Comparison of ENCODE assay signal across 8 cellular contexts in genomic region chr1:58883888-58884482, GRCh38.
DNase-seq lines count a peak whose midpoint lies in the region; ATAC-seq and TF ChIP-seq lines count a peak whose summit lies in the region.

No MANE protein-coding gene starts in this region.

- no peaks in the 10 kb centered on the region for H4K20me1 ChIP-seq in osteoblast (ENCODE audit: insufficient read depth, low read length)

- peaks cover 61% of the 10 kb centered on the region for H3K4me1 ChIP-seq in osteoblast (ENCODE audit: insufficient read depth, low read length)
- H3K4me1 ChIP-seq in effector memory CD4-positive, alpha-beta T cell (ENCODE audit: control insufficient read depth, insufficient read depth, low read length, poor library complexity, severe bottlenecking), result no peaks in the 10 kb centered on the region

- H3K4me2 ChIP-seq in osteoblast (ENCODE audit: insufficient read depth, low read length), result no peak overlapping the region

- POLR2A ChIA-PET in MCF 10A (lab: Yijun Ruan, JAX), result interaction anchor here (0.8 to 2.3 kb wide), 11 partner anchors 19 to 867 kb away, joined by 3 to 16 read pairs (median 5); partner anchors contain the start of genes FGGY and JUN

- DNase-seq in HL-60 (ENCODE audit: low read depth in 1 of 2, low spot score in 1 of 2) (peak; percentile 74 to 87), MCF 10A (ENCODE audit: unreplicated experiment) (no peak), osteoblast (ENCODE audit: insufficient read length, low spot score, missing footprints) (no peak), NCI-H69 (lab: John Stamatoyannopoulos, UW) (no peak), left colon (no peak)
- DNase-seq in effector memory CD4-positive, alpha-beta T cell, result no peak

- peak; percentile 48 for ATAC-seq in GM18867 (IDR thresholded peaks at IDR 0.05; ENCODE audit: unreplicated experiment)
- ATAC-seq in GM19351 (IDR thresholded peaks at IDR 0.05; ENCODE audit: unreplicated experiment), result no peak
- no peak for ATAC-seq in left colon

- H3K27me3 Mint-ChIP-seq in MCF 10A (ENCODE audit: insufficient read depth, unreplicated experiment), result no peaks in the 10 kb centered on the region

- no peak overlapping the region for H2AFZ ChIP-seq in osteoblast (ENCODE audit: low read length)

- no peak for TF ChIP-seq CTCF in HL-60 (IDR thresholded peaks at IDR 0.05; ENCODE audit: insufficient read depth, low read length)
- TF ChIP-seq CTCF in MCF 10A (IDR thresholded peaks at IDR 0.05; ENCODE audit: unreplicated experiment), result no peak
- no peak for TF ChIP-seq CTCF in osteoblast (IDR thresholded peaks at IDR 0.05; ENCODE audit: extremely low read depth, low read depth, low read length)

- intact Hi-C loops in MCF 10A (cut with micrococcal nuclease) (loop anchor here (1.0 to 5.0 kb wide), 3 partner anchors 35 to 67 kb away; no protein-coding TSS in a partner anchor), left colon (cut with DNase I, micrococcal nuclease) (no loop called here)

- H3K36me3 ChIP-seq in osteoblast (ENCODE audit: insufficient read depth, low read length), result no peaks in the 10 kb centered on the region
- H3K36me3 ChIP-seq in effector memory CD4-positive, alpha-beta T cell (ENCODE audit: control insufficient read depth, insufficient read depth, low read length), result no peaks in the 10 kb centered on the region

- CTCF ChIA-PET in MCF 10A (lab: Yijun Ruan, JAX), result interaction anchor here (1.0 kb wide), 1 partner anchor 141 kb away, joined by 4 read pairs; no protein-coding TSS in a partner anchor

- H3K27ac Mint-ChIP-seq in MCF 10A (ENCODE audit: low read depth, unreplicated experiment), result peak overlapping the region; percentile 8

- H3K79me2 ChIP-seq in osteoblast (ENCODE audit: insufficient read depth, low read length), result no peaks in the 10 kb centered on the region

- no peaks in the 10 kb centered on the region for H3K36me3 Mint-ChIP-seq in MCF 10A (ENCODE audit: insufficient read depth, unreplicated experiment)

- no peaks in the 10 kb centered on the region for H3K9me3 ChIP-seq in osteoblast (ENCODE audit: low read depth, low read length)
- no peaks in the 10 kb centered on the region for H3K9me3 ChIP-seq in effector memory CD4-positive, alpha-beta T cell (ENCODE audit: control insufficient read depth, low read length)

- BruUV-seq in MCF 10A (replicated peaks; lab: Mats Ljungman, UMichigan), result no TSS peak

- no peaks in the 10 kb centered on the region for H3K27me3 ChIP-seq in HL-60 (ENCODE audit: insufficient read depth, poor library complexity, severe bottlenecking)
- H3K27me3 ChIP-seq in osteoblast (ENCODE audit: insufficient read depth, low read length), result no peaks in the 10 kb centered on the region
- no peaks in the 10 kb centered on the region for H3K27me3 ChIP-seq in effector memory CD4-positive, alpha-beta T cell (replicated peaks; ENCODE audit: control insufficient read depth, insufficient read depth, low read length, poor library complexity, severe bottlenecking)

- H3K4me3 Mint-ChIP-seq in MCF 10A (ENCODE audit: unreplicated experiment), result no peak overlapping the region

- H3K4me3 ChIP-seq in HL-60 (replicated peaks; ENCODE audit: insufficient read depth, low read length), result no peak overlapping the region
- no peak overlapping the region for H3K4me3 ChIP-seq in osteoblast (ENCODE audit: insufficient read depth, low read length)
- no peak overlapping the region for H3K4me3 ChIP-seq in effector memory CD4-positive, alpha-beta T cell (ENCODE audit: insufficient read depth, low read depth, low read length, poor library complexity, severe bottlenecking)

- no peaks in the 10 kb centered on the region for H3K9me3 Mint-ChIP-seq in MCF 10A (ENCODE audit: unreplicated experiment)

- H3K27ac ChIP-seq in HL-60 (replicated peaks) (peak overlapping the region; percentile 81), osteoblast (ENCODE audit: low read depth, low read length) (peak overlapping the region; percentile 87)
- H3K27ac ChIP-seq in effector memory CD4-positive, alpha-beta T cell (ENCODE audit: insufficient read depth, low read length, poor library complexity, severe bottlenecking), result no peak overlapping the region

- H3K4me1 Mint-ChIP-seq in MCF 10A (ENCODE audit: insufficient read depth, unreplicated experiment), result peaks cover 48% of the 10 kb centered on the region

Comparison
In these comparisons a context has a peak if more than half of its experiments do, and no peak if none do; other contexts are left out.
1. DNase-seq: peak in HL-60 (2 of 2); none in MCF 10A (single experiment), osteoblast (single experiment), NCI-H69 (single experiment), left colon (0 of 2) and effector memory CD4-positive, alpha-beta T cell (0 of 3).